Comparison of ENCODE assay signal across 23 cellular contexts in genomic region chr9:109270441-109270840, GRCh38.
"Had no signal": no experiment of that assay in that cellular context is flagged by ENCODE, and none has a peak within 500 bp of the region (broad histone marks: within the 10 kb centered on the region; RNA-seq: fewer than 3 reads in every experiment).

No MANE protein-coding gene starts in this region.

- H3K36me3 ChIP-seq: adrenal gland had no signal

- FAIRE-seq: bronchial epithelial cell had no signal

- H3K4me1 ChIP-seq: adrenal gland had no signal

- H3K9me3 ChIP-seq: adrenal gland, body of pancreas had no signal

- ATAC-seq: activated CD4-positive, alpha-beta T cell treated with anti-CD3 and anti-CD28 coated beads for 36 hours; body of pancreas; T-helper 17 cell had no signal

- DNase-seq: activated CD4-positive, alpha-beta memory T cell treated with anti-CD3 and anti-CD28 coated beads, Interleukin-2, amount 10 ng/mL, durations not matched to agents 7 days and 5 days; activated CD4-positive, alpha-beta T cell treated with anti-CD3 and anti-CD28 coated beads for 36 hours; activated CD4-positive, alpha-beta T cell treated with anti-CD3 and anti-CD28 coated beads, Interleukin-2, amount 50 U/mL, for 1 hour; activated gamma-delta T cell treated with Interleukin-2 at 50 U/mL for 16 hours; activated naive CD4-positive, alpha-beta T cell treated with anti-CD3 and anti-CD28 coated beads, Interleukin-2, amount 10 ng/mL, durations not matched to agents 7 days and 5 days; activated naive CD8-positive, alpha-beta T cell treated with anti-CD3 and anti-CD28 coated beads for 36 hours; activated T-cell treated with anti-CD3 and anti-CD28 coated beads for 4 hours; activated T-cell treated with anti-CD3 and anti-CD28 coated beads, Interleukin-2, amount 50 U/mL, for 48 hours; adrenal gland; anterior cingulate cortex; body of pancreas; central memory CD4-positive, alpha-beta T cell; Karpas-422; NCI-H1048; NCI-H146; NCI-H187 treated with DMSO at 0.1 percent for 48 hours; NCI-H2081 treated with DMSO at 0.1 percent for 48 hours; NCI-H446; NCI-H748 treated with DMSO at 0.1 percent for 48 hours; SIG-M5; T-helper 17 cell; T-helper 9 cell had no signal

- H3K27me3 ChIP-seq: adrenal gland, body of pancreas had no signal

- H3K27ac ChIP-seq: adrenal gland had no signal

- H3K4me3 ChIP-seq: adrenal gland, body of pancreas had no signal
